9 cellular contexts compared by ENCODE assay signal in genomic region chr16:79408355-79408754, GRCh38.
"Had no signal": no experiment of that assay in that cellular context is flagged by ENCODE, and none has a peak within 500 bp of the region (broad histone marks: within the 10 kb centered on the region; RNA-seq: fewer than 3 reads in every experiment).

No MANE protein-coding gene starts in this region.

- H3K27ac Mint-ChIP-seq: H9, HFFc6 had no signal

- H3K4me3 ChIP-seq: GM23248, HAP-1 had no signal

- H3K9me3 ChIP-seq: HAP-1 had no signal

- H3K36me3 ChIP-seq: HAP-1 had no signal

- DNase-seq: GM23248, GOT3, H9, HCEC 1CT, HFFc6 had no signal

- FAIRE-seq: H1, H54 had no signal

- H3K27ac ChIP-seq: GM23248 had no signal

- H3K4me1 ChIP-seq: HAP-1 had no signal

- H3K4me3 Mint-ChIP-seq: HFFc6 had no signal

- H3K9ac ChIP-seq: GM23248 had no signal

- H2AFZ ChIP-seq: GM23248 had no signal

- ATAC-seq: HCT116 had no signal
